In genomic region chr12:12582193-12582881, GRCh38 we compare ENCODE assay signal across 12 cellular contexts. TPM values are rescaled to one million over a fixed set of nuclear protein-coding genes. Genes with fewer than 3 reads are reported as not detected.
DNase-seq lines count a peak whose midpoint lies in the region; ATAC-seq lines count a peak whose summit lies in the region.
"Had no signal": no experiment of that assay in that cellular context is flagged by ENCODE, and none has a peak within 500 bp of the region (broad histone marks: within the 10 kb centered on the region; RNA-seq: fewer than 3 reads in every experiment).

No MANE protein-coding gene starts in this region.

- intact Hi-C loops in left colon (cut with DNase I, micrococcal nuclease) (no loop called here), cardiac septum (cut with DNase I) (no loop called here)

- peak; percentile 39 for ATAC-seq in GM18868 (IDR thresholded peaks at IDR 0.05; ENCODE audit: unreplicated experiment)
- ATAC-seq in GM21447 (IDR thresholded peaks at IDR 0.05; ENCODE audit: unreplicated experiment) = peak; percentile 42
- peak; percentile 39 for ATAC-seq in HG03342 (IDR thresholded peaks at IDR 0.05; ENCODE audit: unreplicated experiment)
- peak; percentile 59 for ATAC-seq in left colon

- DNase-seq in left colon (no peak), iPS-NIHi11 (ENCODE audit: low spot score) (no peak), CD1c-positive myeloid dendritic cell (ENCODE audit: extremely low spot score) (no peak), cardiac septum (ENCODE audit: low spot score) (no peak), activated gamma-delta T cell (lab: John Stamatoyannopoulos, UW) (no peak)
- DNase-seq: activated CD8-positive, alpha-beta memory T cell treated with anti-CD3 and anti-CD28 coated beads for 24 hours; central memory CD4-positive, alpha-beta T cell; DMS79 treated with DMSO at 0.1 percent for 48 hours; H7 had no signal

RNA-seq across cellular contexts. Expression of gene DUSP16, which starts 19.7 kb away (rescaled TPM):
- total RNA-seq in left colon = 10 to 100 TPM; 38.6 to 73.5 TPM
- 24.5 TPM for total RNA-seq in cardiac septum

RNA-seq across cellular contexts. Expression of gene CREBL2, which starts 29.3 kb away (rescaled TPM):
- total RNA-seq in left colon (10 to 100 TPM; 25.6 to 28.1 TPM), cardiac septum (20.0 TPM)
